ENCODE assay signal across 1 cellular context in the genomic region with DNA sequence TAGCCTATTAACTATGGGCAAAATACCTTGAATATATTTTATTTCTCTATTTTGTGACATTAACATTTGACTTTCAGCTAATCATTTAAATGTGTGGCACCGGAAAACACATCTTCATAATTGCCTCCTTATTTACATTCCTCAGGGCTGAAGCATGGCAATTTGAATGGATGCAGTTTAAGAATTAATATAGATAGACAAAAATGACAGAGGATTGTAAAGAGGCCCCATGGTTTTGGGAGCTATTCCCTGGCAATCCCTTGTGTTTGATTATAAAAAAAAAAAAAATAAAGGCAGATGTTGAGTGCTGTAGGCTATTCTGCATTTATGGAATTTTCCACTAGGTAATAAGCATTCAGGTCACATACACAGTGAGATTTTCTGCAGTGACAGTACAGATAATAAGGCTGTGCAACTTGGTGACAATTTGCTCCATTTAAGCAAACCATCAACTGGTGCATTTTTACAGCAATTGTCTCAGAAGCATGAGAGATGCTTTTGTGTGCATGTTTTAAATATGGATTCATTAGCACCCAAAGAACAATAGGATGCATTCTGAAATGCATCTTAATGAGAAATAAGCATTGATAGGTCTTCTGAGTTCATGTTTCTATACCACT.
TF ChIP-seq lines count a peak whose summit lies in the region.

No MANE protein-coding gene starts in this region.

TF ChIP-seq in IMR-90, 13 proteins besides CTCF, POLR2A, EP300 and RAD21:
- TF ChIP-seq SMC3 (IDR thresholded peaks at IDR 0.05; ENCODE audit: low read depth, low read length) (no peak), CHD1 (IDR thresholded peaks at IDR 0.05; ENCODE audit: low read depth, low read length) (no peak), CEBPB (IDR thresholded peaks at IDR 0.05; ENCODE audit: low read depth, low read length) (no peak), RCOR1 (IDR thresholded peaks at IDR 0.05; ENCODE audit: insufficient replicate concordance, low read length) (no peak), RFX5 (IDR thresholded peaks at IDR 0.05; ENCODE audit: low read depth, low read length) (no peak), FOS (IDR thresholded peaks at IDR 0.05; ENCODE audit: low read depth, low read length) (no peak), MAFK (IDR thresholded peaks at IDR 0.05; ENCODE audit: low read depth, low read length) (no peak), MAZ (IDR thresholded peaks at IDR 0.05; ENCODE audit: borderline replicate concordance, low read depth, low read length) (no peak)
- TF ChIP-seq, protein P1, sequence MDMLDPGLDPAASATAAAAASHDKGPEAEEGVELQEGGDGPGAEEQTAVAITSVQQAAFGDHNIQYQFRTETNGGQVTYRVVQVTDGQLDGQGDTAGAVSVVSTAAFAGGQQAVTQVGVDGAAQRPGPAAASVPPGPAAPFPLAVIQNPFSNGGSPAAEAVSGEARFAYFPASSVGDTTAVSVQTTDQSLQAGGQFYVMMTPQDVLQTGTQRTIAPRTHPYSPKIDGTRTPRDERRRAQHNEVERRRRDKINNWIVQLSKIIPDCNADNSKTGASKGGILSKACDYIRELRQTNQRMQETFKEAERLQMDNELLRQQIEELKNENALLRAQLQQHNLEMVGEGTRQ (IDR thresholded peaks at IDR 0.05; ENCODE audit: low read depth, low read length): no peak
- TF ChIP-seq, protein P2, sequence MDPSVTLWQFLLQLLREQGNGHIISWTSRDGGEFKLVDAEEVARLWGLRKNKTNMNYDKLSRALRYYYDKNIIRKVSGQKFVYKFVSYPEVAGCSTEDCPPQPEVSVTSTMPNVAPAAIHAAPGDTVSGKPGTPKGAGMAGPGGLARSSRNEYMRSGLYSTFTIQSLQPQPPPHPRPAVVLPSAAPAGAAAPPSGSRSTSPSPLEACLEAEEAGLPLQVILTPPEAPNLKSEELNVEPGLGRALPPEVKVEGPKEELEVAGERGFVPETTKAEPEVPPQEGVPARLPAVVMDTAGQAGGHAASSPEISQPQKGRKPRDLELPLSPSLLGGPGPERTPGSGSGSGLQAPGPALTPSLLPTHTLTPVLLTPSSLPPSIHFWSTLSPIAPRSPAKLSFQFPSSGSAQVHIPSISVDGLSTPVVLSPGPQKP (IDR thresholded peaks at IDR 0.05; ENCODE audit: borderline replicate concordance, low read depth, low read length): no peak
